Comparison of ENCODE assay signal across 8 cellular contexts in the genomic region with DNA sequence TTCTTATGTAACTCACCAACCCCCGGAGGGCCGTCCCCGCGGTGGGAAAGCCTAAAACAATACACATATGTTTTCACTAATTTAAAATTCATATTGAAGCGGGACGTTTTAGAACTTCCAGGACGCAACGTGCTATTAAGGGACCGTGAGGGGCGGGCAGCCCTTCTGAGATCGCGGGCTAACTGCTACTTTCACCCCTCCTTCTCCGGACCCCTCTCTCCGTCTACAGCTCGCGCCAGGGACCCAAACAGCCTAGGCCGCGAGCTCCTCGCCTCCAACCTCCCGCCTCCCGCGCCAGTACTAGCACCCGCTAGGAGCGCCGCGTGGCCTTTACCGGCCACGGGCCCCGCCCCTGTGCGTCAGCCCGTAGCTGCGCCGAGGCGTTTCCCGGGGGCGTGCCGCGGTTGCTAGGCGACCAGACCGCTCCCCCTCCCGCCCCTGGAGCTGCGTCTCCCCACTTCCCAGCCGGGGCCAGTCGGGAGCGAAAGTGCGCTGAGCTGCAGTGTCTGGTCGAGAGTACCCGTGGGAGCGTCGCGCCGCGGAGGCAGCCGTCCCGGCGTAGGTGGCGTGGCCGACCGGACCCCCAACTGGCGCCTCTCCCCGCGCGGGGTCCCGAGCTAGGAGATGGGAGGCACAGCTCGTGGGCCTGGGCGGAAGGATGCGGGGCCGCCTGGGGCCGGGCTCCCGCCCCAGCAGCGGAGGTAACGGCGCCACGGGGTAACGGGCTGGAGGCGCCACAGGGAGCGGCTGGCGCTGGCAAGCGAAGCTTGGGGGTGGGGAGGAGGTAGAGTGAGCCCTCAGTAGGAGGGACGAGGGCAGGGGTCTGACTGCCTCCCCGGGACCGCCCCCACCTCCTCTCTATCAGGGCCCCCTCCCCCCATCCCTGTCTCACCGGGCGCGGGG. TPM values are rescaled to one million over a fixed set of nuclear protein-coding genes. Genes with fewer than 3 reads are reported as not detected.
A peak's percentile ranks its signal among the peaks of the same experiment; 100 is the strongest.
DNase-seq lines count a peak whose midpoint lies in the region; ATAC-seq, FAIRE-seq and TF ChIP-seq lines count a peak whose summit lies in the region.

DYRK3 (plus strand) TSS at position 457 of the 903 bp plus-strand sequence; CDS start at position 625, 168 bp downstream.

- no peaks in the 10 kb centered on the region for H3K9me3 ChIP-seq in BLaER1
- H3K9me3 ChIP-seq in colonic mucosa: no peaks in the 10 kb centered on the region

- H3K4me3 ChIP-seq in BLaER1: peak within 1 kb of the TSS; percentile 92
- peak within 1 kb of the TSS; percentile 94 for H3K4me3 ChIP-seq in colonic mucosa

- H4K20me1 ChIP-seq in BLaER1: peaks cover 46% of the 10 kb centered on the region

- peak within 1 kb of the TSS; percentile 95 for H3K4me2 ChIP-seq in BLaER1

- H3K4me1 ChIP-seq in BLaER1 (peaks cover 74% of the 10 kb centered on the region), colonic mucosa (peaks cover 6% of the 10 kb centered on the region)

- H3K27me3 ChIP-seq in BLaER1 (no peaks in the 10 kb centered on the region), colonic mucosa (no peaks in the 10 kb centered on the region), layer of hippocampus (ENCODE audit: control insufficient read depth, insufficient read depth, low read length) (no peaks in the 10 kb centered on the region)

- peak within 1 kb of the TSS; percentile 91 for H3K9ac ChIP-seq in BLaER1
- peak within 1 kb of the TSS; percentile 64 to 89 for H3K9ac ChIP-seq in colonic mucosa (ENCODE audit: low read depth in 2 of 2, low read length in 2 of 2)

- peak; percentile 92 for ATAC-seq in HG03442 (IDR thresholded peaks at IDR 0.05; ENCODE audit: unreplicated experiment)

- H3K36me3 ChIP-seq in BLaER1 (peaks cover 26% of the 10 kb centered on the region), colonic mucosa (no peaks in the 10 kb centered on the region)

- peak; percentile 84 for FAIRE-seq in GM19239 (lab: Jason Lieb, UNC)

- no peak for TF ChIP-seq CTCF in colonic mucosa (IDR thresholded peaks at IDR 0.05)

- intact Hi-C loops in colonic mucosa (cut with DNase I): loop anchor here (10.0 kb wide), 1 partner anchor 279 kb away; no protein-coding TSS in a partner anchor

- H3K27ac ChIP-seq in BLaER1 (peak within 1 kb of the TSS; percentile 90), colonic mucosa (peak within 1 kb of the TSS; percentile 68), layer of hippocampus (ENCODE audit: low read depth, low read length) (peak within 1 kb of the TSS; percentile 77)

- peak; percentile 76 for DNase-seq in GM19239 (ENCODE audit: insufficient read length, low spot score)
- peak; percentile 72 to 91 for DNase-seq in NCI-H524 (lab: John Stamatoyannopoulos, UW)
- DNase-seq in activated CD4-positive, alpha-beta T cell treated with anti-CD3 and anti-CD28 coated beads for 48 hours: peak; percentile 95
- peak; percentile 95 for DNase-seq in colonic mucosa
- peak; percentile 76 to 93 (median 88) for DNase-seq in stimulated activated CD4-positive, alpha-beta T cell treated with anti-CD3 and anti-CD28 coated beads, Interleukin-1b, Interleukin-23, amount 100 ng/mL, for 24 hours (ENCODE audit: low read depth in 4 of 4, low spot score in 1 of 4)

RNA-seq across cellular contexts. Expression of gene DYRK3, which starts in this region (rescaled TPM):
- 1 to 10 TPM in 1 of 2 donors, under 1 TPM in 1; 0.86 to 1.9 TPM for total RNA-seq in colonic mucosa

Comparison
In these comparisons a context has a peak if more than half of its experiments do, and no peak if none do; other contexts are left out.
1. Peak in every context shown above with its lines: DNase-seq, ATAC-seq, H3K4me3 ChIP-seq and H3K27ac ChIP-seq.